14 cellular contexts compared by ENCODE assay signal in the genomic region with DNA sequence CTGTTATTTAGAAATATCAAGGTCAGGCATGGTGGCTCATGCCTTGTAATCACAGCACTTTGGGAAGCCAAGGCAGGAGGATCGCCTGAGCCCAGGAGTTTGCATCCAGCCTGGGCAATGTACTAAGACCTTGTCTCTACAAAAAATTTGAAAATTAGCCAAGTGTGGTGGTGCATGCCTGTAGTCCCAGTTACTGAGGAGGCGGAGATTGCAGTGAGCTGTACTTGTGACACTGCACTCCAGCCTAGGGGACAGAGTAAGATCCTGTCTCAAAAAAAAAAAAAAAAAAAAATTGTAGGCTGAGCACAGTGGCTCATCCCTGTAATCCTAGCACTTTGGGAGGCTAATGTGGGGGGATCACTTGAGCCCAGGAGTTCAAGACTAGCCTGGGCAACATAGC.
"Had no signal": no experiment of that assay in that cellular context is flagged by ENCODE, and none has a peak within 500 bp of the region (broad histone marks: within the 10 kb centered on the region; RNA-seq: fewer than 3 reads in every experiment).

No MANE protein-coding gene starts in this region.

- H3K4me1 ChIP-seq: sigmoid colon, stomach had no signal

- H3K27me3 ChIP-seq: brain microvascular endothelial cell, dorsolateral prefrontal cortex, sigmoid colon, stomach had no signal

- H3K9me3 ChIP-seq: sigmoid colon, stomach, thoracic aorta had no signal

- H3K4me1 Mint-ChIP-seq: nephron had no signal

- H3K9me3 Mint-ChIP-seq: activated CD8-positive, alpha-beta T cell treated with anti-CD3 and anti-CD28 coated beads for 36 hours; immature natural killer cell; nephron; T-helper 2 cell treated with Interferon-gamma antibody and Interleukin-4, amounts not matched to agents 5 μg/mL and 100 μg/mL, for 36 hours had no signal

- H3K4me3 Mint-ChIP-seq: activated CD8-positive, alpha-beta T cell treated with anti-CD3 and anti-CD28 coated beads for 36 hours; immature natural killer cell; nephron; T-helper 2 cell treated with Interferon-gamma antibody and Interleukin-4, amounts not matched to agents 5 μg/mL and 100 μg/mL, for 36 hours had no signal

- H3K36me3 ChIP-seq: brain microvascular endothelial cell, thoracic aorta had no signal

- H3K27ac ChIP-seq: brain microvascular endothelial cell, dorsolateral prefrontal cortex, sigmoid colon, stomach, thoracic aorta had no signal

- H3K4me3 ChIP-seq: dorsolateral prefrontal cortex, sigmoid colon, stomach, thoracic aorta had no signal

- ATAC-seq: activated CD8-positive, alpha-beta T cell treated with anti-CD3 and anti-CD28 coated beads for 36 hours; esophagus mucosa; left cardiac atrium had no signal

- H3K27me3 Mint-ChIP-seq: activated CD8-positive, alpha-beta T cell treated with anti-CD3 and anti-CD28 coated beads for 36 hours had no signal

- H3K27ac Mint-ChIP-seq: nephron; T-helper 2 cell treated with Interferon-gamma antibody and Interleukin-4, amounts not matched to agents 5 μg/mL and 100 μg/mL, for 36 hours had no signal

- DNase-seq: activated CD8-positive, alpha-beta memory T cell treated with anti-CD3 and anti-CD28 coated beads, Interleukin-2, amount 50 U/mL, for 48 hours; activated CD8-positive, alpha-beta T cell treated with anti-CD3 and anti-CD28 coated beads for 36 hours; activated naive CD4-positive, alpha-beta T cell treated with anti-CD3 and anti-CD28 coated beads, Interleukin-2, amount 50 U/mL, for 16 hours; brain microvascular endothelial cell; dorsolateral prefrontal cortex; immature natural killer cell; left cardiac atrium; sigmoid colon; stimulated activated CD4-positive, alpha-beta T cell treated with anti-CD3 and anti-CD28 coated beads, Interleukin-12 subunit alpha, Interleukin-12 subunit beta, amount 100 ng/mL, for 4 hours; stomach had no signal
